ENCODE assay signal across 9 cellular contexts in the genomic region with DNA sequence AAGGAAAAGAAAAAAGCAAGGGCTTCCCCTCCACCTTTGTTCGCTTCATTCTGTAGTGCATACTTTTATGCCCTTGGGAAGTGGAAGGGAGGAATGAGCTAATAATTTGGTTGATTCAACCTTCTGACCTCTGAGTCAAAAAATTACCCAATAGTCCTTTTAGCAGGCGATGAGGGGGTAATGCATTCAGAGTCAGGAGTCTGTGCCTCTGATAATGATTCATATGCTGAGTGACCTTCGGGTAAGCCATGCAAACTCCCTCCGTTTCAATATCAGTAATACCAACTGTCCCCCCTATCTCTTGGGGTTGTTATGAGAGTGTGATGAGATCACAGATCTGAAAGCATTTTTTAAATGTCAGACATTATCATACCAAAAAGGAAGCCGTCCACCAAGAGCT. TPM values are rescaled to one million over a fixed set of nuclear protein-coding genes. Genes with fewer than 3 reads are reported as not detected.
DNase-seq lines count a peak whose midpoint lies in the region; ATAC-seq and TF ChIP-seq lines count a peak whose summit lies in the region.
"Had no signal": no experiment of that assay in that cellular context is flagged by ENCODE, and none has a peak within 500 bp of the region (broad histone marks: within the 10 kb centered on the region; RNA-seq: fewer than 3 reads in every experiment).

No MANE protein-coding gene starts in this region.

- H3K4me1 Mint-ChIP-seq in CD4-positive, CD25-positive, alpha-beta regulatory T cell, result peaks cover 0 to 14% (median 0%) of the 10 kb centered on the region in 4 donors
- H3K4me1 Mint-ChIP-seq: brain had no signal

- no peaks in the 10 kb centered on the region for H3K4me1 ChIP-seq in CD4-positive, CD25-positive, alpha-beta regulatory T cell (ENCODE audit: control insufficient read depth, insufficient read depth, low read length, poor library complexity, severe bottlenecking)
- H3K4me1 ChIP-seq in prostate gland (replicated peaks), result no peaks in the 10 kb centered on the region

- H3K36me3 ChIP-seq in CD4-positive, CD25-positive, alpha-beta regulatory T cell (ENCODE audit: control insufficient read depth, insufficient read depth, low read length), result no peaks in the 10 kb centered on the region
- H3K36me3 ChIP-seq in prostate gland, result no peaks in the 10 kb centered on the region

- H3K27ac Mint-ChIP-seq in CD4-positive, CD25-positive, alpha-beta regulatory T cell, result peak overlapping the region in 1 of 3 donors; percentile 86
- H3K27ac Mint-ChIP-seq: brain had no signal

- WGBS in prostate gland, result 88% methylated on average over 5 of the region's 5 CpGs

- H3K27me3 Mint-ChIP-seq in CD4-positive, CD25-positive, alpha-beta regulatory T cell, result no peaks in the 10 kb centered on the region

- intact Hi-C loops in prostate gland (cut with DNase I), result no loop called here

- H3K9me3 ChIP-seq in CD4-positive, CD25-positive, alpha-beta regulatory T cell (ENCODE audit: control insufficient read depth in 2 of 2, low read length in 2 of 2), result no peaks in the 10 kb centered on the region
- H3K9me3 ChIP-seq in prostate gland, result no peaks in the 10 kb centered on the region

- TF ChIP-seq CTCF in epithelial cell of proximal tubule (conservative IDR thresholded peaks at IDR 0.05; ENCODE audit: low read depth, low read length), result no peak
- no peak for TF ChIP-seq CTCF in prostate gland (IDR thresholded peaks at IDR 0.05)

- no peaks in the 10 kb centered on the region for H3K36me3 Mint-ChIP-seq in CD4-positive, CD25-positive, alpha-beta regulatory T cell
- H3K36me3 Mint-ChIP-seq: brain had no signal

- H3K27ac ChIP-seq in CD4-positive, CD25-positive, alpha-beta regulatory T cell (ENCODE audit: insufficient read depth, low read length, poor library complexity, severe bottlenecking), result no peak overlapping the region
- no peak overlapping the region for H3K27ac ChIP-seq in prostate gland

- TF ChIP-seq POLR2A in prostate gland (IDR thresholded peaks at IDR 0.05), result no peak

- peaks cover 0 to 4% (median 0%) of the 10 kb centered on the region in 7 donors for H3K9me3 Mint-ChIP-seq in CD4-positive, CD25-positive, alpha-beta regulatory T cell

- no peaks in the 10 kb centered on the region for H3K27me3 ChIP-seq in CD4-positive, CD25-positive, alpha-beta regulatory T cell (ENCODE audit: control insufficient read depth, insufficient read depth, low read length)
- H3K27me3 ChIP-seq in prostate gland (replicated peaks; ENCODE audit: insufficient read depth), result no peaks in the 10 kb centered on the region

- peak in 1 of 3 donors; percentile 16 for DNase-seq in CD4-positive, CD25-positive, alpha-beta regulatory T cell
- DNase-seq in epithelial cell of proximal tubule (ENCODE audit: low read depth), result peak; percentile 40
- DNase-seq in prostate gland (ENCODE audit: low spot score), result no peak
- DNase-seq in GF-D8 (lab: John Stamatoyannopoulos, UW), result no peak
- DNase-seq in stimulated activated CD4-positive, alpha-beta T cell treated with anti-CD3 and anti-CD28 coated beads, Interleukin-12 subunit alpha, Interleukin-12 subunit beta, amount 100 ng/mL, for 4 hours, result no peak
- DNase-seq in GOT3 (lab: John Stamatoyannopoulos, UW), result no peak

- no peak for ATAC-seq in CD4-positive, CD25-positive, alpha-beta regulatory T cell (ENCODE audit: low read depth in 2 of 2)
- ATAC-seq in GM19467 (IDR thresholded peaks at IDR 0.05; ENCODE audit: unreplicated experiment) (peak; percentile 93), HG03439 (IDR thresholded peaks at IDR 0.05; ENCODE audit: unreplicated experiment) (peak; percentile 97)

- H3K4me3 ChIP-seq in CD4-positive, CD25-positive, alpha-beta regulatory T cell (ENCODE audit: low read depth, low read length), result peak overlapping the region; percentile 26
- H3K4me3 ChIP-seq in epithelial cell of proximal tubule (ENCODE audit: low read depth, low read length) (no peak overlapping the region), prostate gland (no peak overlapping the region)

- H3K4me3 Mint-ChIP-seq in CD4-positive, CD25-positive, alpha-beta regulatory T cell, result no peak overlapping the region
- H3K4me3 Mint-ChIP-seq: brain had no signal

RNA-seq across cellular contexts. Expression of gene ACSL4, which starts 41.6 kb away (rescaled TPM):
- 32.2 TPM for total RNA-seq in CD4-positive, CD25-positive, alpha-beta regulatory T cell
- polyA plus RNA-seq in CD4-positive, CD25-positive, alpha-beta regulatory T cell, result 10 to 100 TPM; 13.4 to 19.5 (median 15.3) TPM
- total RNA-seq in epithelial cell of proximal tubule (66.9 and 75.2 TPM in 2 replicates), prostate gland (100 to 1,000 TPM in 1 of 2 donors, 10 to 100 TPM in 1; 22.9 to 118 TPM)

Comparison
In these comparisons a context has a peak if more than half of its experiments do, and no peak if none do; other contexts are left out.
1. ATAC-seq: peak in GM19467 (single experiment) and HG03439 (single experiment); none in CD4-positive, CD25-positive, alpha-beta regulatory T cell (0 of 2).